29 cellular contexts compared by ENCODE assay signal in the genomic region with DNA sequence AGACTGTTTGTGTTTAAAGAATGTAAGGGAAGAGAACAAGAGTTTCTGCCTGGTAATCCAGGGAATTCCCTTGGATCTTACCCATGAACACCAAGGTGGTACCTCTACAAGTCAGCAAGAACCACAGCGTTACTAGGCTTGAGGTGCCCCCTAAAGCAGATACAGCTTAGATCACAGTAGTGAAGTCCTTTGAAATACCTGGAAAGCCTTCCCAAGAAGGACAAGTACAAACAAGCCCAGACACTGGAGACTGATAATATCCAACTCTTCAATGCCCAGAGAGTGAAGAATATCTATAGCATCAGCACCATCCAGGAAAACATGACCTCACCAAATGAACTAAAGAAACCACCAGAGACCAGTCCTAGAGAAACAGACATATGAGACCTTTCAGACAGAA.
"Had no signal": no experiment of that assay in that cellular context is flagged by ENCODE, and none has a peak within 500 bp of the region (broad histone marks: within the 10 kb centered on the region; RNA-seq: fewer than 3 reads in every experiment).

No MANE protein-coding gene starts in this region.

- H3K4me3 ChIP-seq: gastrocnemius medialis, ovary, skin epidermis, thoracic aorta, upper lobe of right lung had no signal

- H3K27ac ChIP-seq: gastrocnemius medialis, ovary, skin epidermis, thoracic aorta, upper lobe of right lung had no signal

- H3K9me3 Mint-ChIP-seq: effector memory CD8-positive, alpha-beta T cell; naive thymus-derived CD4-positive, alpha-beta T cell; stimulated activated effector memory CD8-positive, alpha-beta T cell treated with anti-CD3 and anti-CD28 coated beads, Interleukin-12 subunit alpha, Interleukin-12 subunit beta, amount 100 ng/mL, for 72 hours; stimulated activated naive CD8-positive, alpha-beta T cell treated with anti-CD3 and anti-CD28 coated beads, Interleukin-15, Interleukin-2, amounts not matched to agents 100 ng/mL and 50 ng/mL, for 24 hours had no signal

- H3K27ac Mint-ChIP-seq: activated CD8-positive, alpha-beta T cell treated with anti-CD3 and anti-CD28 coated beads, Interleukin-2, amount 10 ng/mL, durations not matched to agents 7 days and 5 days; activated naive CD8-positive, alpha-beta T cell; brain; effector memory CD8-positive, alpha-beta T cell; naive thymus-derived CD4-positive, alpha-beta T cell; progenitor cell of endocrine pancreas; stimulated activated effector memory CD8-positive, alpha-beta T cell treated with anti-CD3 and anti-CD28 coated beads, Interleukin-12 subunit alpha, Interleukin-12 subunit beta, amount 100 ng/mL, for 72 hours; stimulated activated naive CD8-positive, alpha-beta T cell treated with anti-CD3 and anti-CD28 coated beads, Interleukin-15, Interleukin-2, amounts not matched to agents 100 ng/mL and 50 ng/mL, for 24 hours; T-helper 17 cell had no signal

- ATAC-seq: activated CD8-positive, alpha-beta T cell treated with anti-CD3 and anti-CD28 coated beads, Interleukin-2, amount 10 ng/mL, durations not matched to agents 7 days and 5 days; effector memory CD8-positive, alpha-beta T cell; gastrocnemius medialis; left colon; naive thymus-derived CD4-positive, alpha-beta T cell; sciatic nerve; stimulated activated effector memory CD8-positive, alpha-beta T cell treated with anti-CD3 and anti-CD28 coated beads, Interleukin-12 subunit alpha, Interleukin-12 subunit beta, amount 100 ng/mL, for 72 hours; T-helper 17 cell; upper lobe of right lung had no signal

- H3K27me3 Mint-ChIP-seq: effector memory CD8-positive, alpha-beta T cell; progenitor cell of endocrine pancreas; stimulated activated naive CD8-positive, alpha-beta T cell treated with anti-CD3 and anti-CD28 coated beads, Interleukin-15, Interleukin-2, amounts not matched to agents 100 ng/mL and 50 ng/mL, for 24 hours had no signal

- DNase-seq: activated CD4-positive, alpha-beta T cell treated with anti-CD3 and anti-CD28 coated beads for 1 hour; activated CD8-positive, alpha-beta T cell treated with anti-CD3 and anti-CD28 coated beads, Interleukin-2, amount 10 ng/mL, durations not matched to agents 7 days and 5 days; activated effector memory CD4-positive, alpha-beta T cell treated with Interleukin-2 at 50 U/mL for 16 hours; activated naive CD4-positive, alpha-beta T cell treated with Interleukin-2 at 50 U/mL for 16 hours; anterior cingulate cortex; caudate nucleus; cortex of kidney; effector memory CD8-positive, alpha-beta T cell; gastrocnemius medialis; hippocampal formation; kidney; left colon; midbrain; naive thymus-derived CD4-positive, alpha-beta T cell; ovary; retina; stimulated activated CD4-positive, alpha-beta T cell treated with anti-CD3 and anti-CD28 coated beads, Interleukin-12 subunit alpha, Interleukin-12 subunit beta, amount 100 ng/mL, for 4 hours; stimulated activated CD4-positive, alpha-beta T cell treated with anti-CD3 and anti-CD28 coated beads, Interleukin-4, amount 100 ng/mL, for 1 hour; T-helper 17 cell; T1000; upper lobe of right lung had no signal

- H3K9me3 ChIP-seq: gastrocnemius medialis, ovary, thoracic aorta, upper lobe of right lung had no signal

- FAIRE-seq: kidney had no signal

- H3K27me3 ChIP-seq: gastrocnemius medialis, ovary, upper lobe of right lung had no signal

- H3K4me3 Mint-ChIP-seq: activated CD8-positive, alpha-beta T cell treated with anti-CD3 and anti-CD28 coated beads, Interleukin-2, amount 10 ng/mL, durations not matched to agents 7 days and 5 days; activated naive CD8-positive, alpha-beta T cell; brain; effector memory CD8-positive, alpha-beta T cell; naive thymus-derived CD4-positive, alpha-beta T cell; stimulated activated effector memory CD8-positive, alpha-beta T cell treated with anti-CD3 and anti-CD28 coated beads, Interleukin-12 subunit alpha, Interleukin-12 subunit beta, amount 100 ng/mL, for 72 hours; stimulated activated naive CD8-positive, alpha-beta T cell treated with anti-CD3 and anti-CD28 coated beads, Interleukin-15, Interleukin-2, amounts not matched to agents 100 ng/mL and 50 ng/mL, for 24 hours; T-helper 17 cell had no signal

- H3K36me3 ChIP-seq: gastrocnemius medialis, ovary, thoracic aorta, upper lobe of right lung had no signal
